In the genomic region with DNA sequence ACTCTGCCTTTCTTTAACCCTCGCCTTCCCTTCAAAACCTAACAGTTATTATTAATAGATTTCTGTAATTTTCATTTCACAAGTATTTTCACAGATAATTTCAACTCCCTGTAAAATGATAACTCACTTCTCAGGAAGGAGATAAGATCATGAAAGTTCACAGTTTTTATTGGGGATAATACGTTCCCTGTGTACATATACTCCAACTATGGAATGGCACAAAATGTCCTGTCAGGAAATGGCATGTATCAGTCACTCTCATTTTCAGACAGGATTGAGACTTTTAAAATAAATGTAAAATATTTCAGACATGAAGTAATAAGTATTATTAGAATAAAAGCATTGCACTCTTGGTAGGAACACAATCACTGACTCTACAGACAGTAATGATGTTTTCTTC, we compare ENCODE assay signal across 8 cellular contexts. TPM values are rescaled to one million over a fixed set of nuclear protein-coding genes. Genes with fewer than 3 reads are reported as not detected.
DNase-seq lines count a peak whose midpoint lies in the region; ATAC-seq and TF ChIP-seq lines count a peak whose summit lies in the region.

No MANE protein-coding gene starts in this region.

- H3K4me3 ChIP-seq in heart left ventricle (peak overlapping the region in 10 of 12 donors; percentile 15 to 97 (median 82)), breast epithelium (peak overlapping the region; percentile 82 to 93 (median 83)), mesenchymal stem cell (ENCODE audit: insufficient read depth in 1 of 2, low read depth in 1 of 2, low read length in 2 of 2) (peak overlapping the region in 1 of 2 experiments; percentile 85), uterus (no peak overlapping the region)

- no peak overlapping the region for H2BK120ac ChIP-seq in mesenchymal stem cell (ENCODE audit: low read depth, low read length)

- whole genome bisulfite sequencing in heart left ventricle, 4 donors, result 62 to 74% (median 71%) methylated on average over 2 of the region's 2 CpGs
- no CpG with 5 or more reads among the region's 2 CpGs for WGBS in mesenchymal stem cell

- H2BK5ac ChIP-seq in mesenchymal stem cell (ENCODE audit: low read depth, low read length, poor library complexity, severe bottlenecking), result no peak overlapping the region

- intact Hi-C loops in heart left ventricle (cut with DNase I), result loop anchor here in 3 of 10 donors (5.0 kb wide), 2 partner anchors 40 to 80 kb away; partner anchors contain the start of genes ZNF543 (in 2 of the 3) and ZNF460 (in 1 of the 3)
- intact Hi-C loops in left ventricle myocardium superior (cut with micrococcal nuclease), result no loop called here
- intact Hi-C loops in breast epithelium (cut with DNase I; ENCODE audit: low total_unique reads), result no loop called here
- intact Hi-C loops in uterus (cut with DNase I; ENCODE audit: low total_unique reads), result no loop called here

- DNase-seq in heart left ventricle (no peak), left ventricle myocardium superior (no peak), breast epithelium (ENCODE audit: low spot score in 2 of 2) (no peak), mesenchymal stem cell (no peak), uterus (no peak), nucleus accumbens (lab: John Stamatoyannopoulos, UW) (no peak)
- no peak for DNase-seq in stimulated activated CD4-positive, alpha-beta T cell treated with anti-CD3 and anti-CD28 coated beads, Interleukin-4, amount 100 ng/mL, for 24 hours

- no peak overlapping the region for H3K14ac ChIP-seq in mesenchymal stem cell (ENCODE audit: low read length in 2 of 2)

- no peak overlapping the region for H2BK12ac ChIP-seq in mesenchymal stem cell (ENCODE audit: low read length in 2 of 2)

- H3K18ac ChIP-seq in mesenchymal stem cell (ENCODE audit: low read depth in 1 of 2, low read length in 2 of 2), result no peak overlapping the region

- no peak overlapping the region for H4K91ac ChIP-seq in mesenchymal stem cell (ENCODE audit: low read length)

- H3K9me3 ChIP-seq in heart left ventricle (peaks cover 0 to 36% (median 0%) of the 10 kb centered on the region in 12 donors), breast epithelium (peaks cover 29 to 38% of the 10 kb centered on the region in 2 donors), mesenchymal stem cell (ENCODE audit: control insufficient read depth, low read length) (peaks cover 4% of the 10 kb centered on the region), uterus (peaks cover 0 to 42% of the 10 kb centered on the region in 2 donors)

- no peak overlapping the region for H3K23ac ChIP-seq in mesenchymal stem cell (ENCODE audit: low read length in 2 of 2)

- peak overlapping the region; percentile 92 for H3K9ac ChIP-seq in mesenchymal stem cell (ENCODE audit: low read length)

- no peaks in the 10 kb centered on the region for H3K27me3 ChIP-seq in heart left ventricle
- no peaks in the 10 kb centered on the region for H3K27me3 ChIP-seq in breast epithelium
- H3K27me3 ChIP-seq in mesenchymal stem cell (ENCODE audit: control insufficient read depth in 1 of 2, insufficient read depth in 1 of 2, low read length in 2 of 2), result no peaks in the 10 kb centered on the region
- no peaks in the 10 kb centered on the region for H3K27me3 ChIP-seq in uterus

- H3K4me1 ChIP-seq in heart left ventricle, result peaks cover 0 to 37% (median 20%) of the 10 kb centered on the region in 12 donors
- no peaks in the 10 kb centered on the region for H3K4me1 ChIP-seq in breast epithelium
- H3K4me1 ChIP-seq in mesenchymal stem cell (ENCODE audit: control insufficient read depth, insufficient read depth, low read depth, low read length), result peaks cover 4% of the 10 kb centered on the region
- no peaks in the 10 kb centered on the region for H3K4me1 ChIP-seq in uterus

- peak overlapping the region; percentile 63 for H4K8ac ChIP-seq in mesenchymal stem cell (ENCODE audit: low read length)

- ATAC-seq in heart left ventricle (no peak), left ventricle myocardium superior (no peak), GM21390 (IDR thresholded peaks at IDR 0.05; ENCODE audit: unreplicated experiment) (no peak)

- H2BK15ac ChIP-seq in mesenchymal stem cell (ENCODE audit: low read depth, poor library complexity, severe bottlenecking), result no peak overlapping the region

- H3K79me1 ChIP-seq in mesenchymal stem cell (replicated peaks; ENCODE audit: low read length, poor library complexity, severe bottlenecking), result peaks cover 29% of the 10 kb centered on the region

- peak overlapping the region; percentile 83 to 98 (median 94) for H3K27ac ChIP-seq in heart left ventricle
- H3K27ac ChIP-seq in breast epithelium, result peak overlapping the region; percentile 94 to 99
- H3K27ac ChIP-seq in mesenchymal stem cell (ENCODE audit: low read length, poor library complexity, severe bottlenecking), result no peak overlapping the region
- peak overlapping the region; percentile 81 to 97 for H3K27ac ChIP-seq in uterus

- peaks cover 0 to 39% (median 21%) of the 10 kb centered on the region in 9 donors for H3K36me3 ChIP-seq in heart left ventricle
- no peaks in the 10 kb centered on the region for H3K36me3 ChIP-seq in breast epithelium
- peaks cover 16 to 24% of the 10 kb centered on the region in 2 experiments for H3K36me3 ChIP-seq in mesenchymal stem cell (ENCODE audit: control insufficient read depth in 1 of 2, insufficient read depth in 2 of 2, low read depth in 1 of 2, low read length in 2 of 2)
- no peaks in the 10 kb centered on the region for H3K36me3 ChIP-seq in uterus

- H2AFZ ChIP-seq in mesenchymal stem cell (ENCODE audit: low read depth, low read length), result peak overlapping the region; percentile 60

- no peak for TF ChIP-seq CTCF in heart left ventricle (IDR thresholded peaks at IDR 0.05)
- TF ChIP-seq CTCF in breast epithelium (IDR thresholded peaks at IDR 0.05), result no peak
- no peak for TF ChIP-seq CTCF in uterus (IDR thresholded peaks at IDR 0.05)

- H2AK5ac ChIP-seq in mesenchymal stem cell (ENCODE audit: low read length, severe bottlenecking), result no peak overlapping the region

- TF ChIP-seq POLR2A in heart left ventricle (IDR thresholded peaks at IDR 0.05) (no peak), breast epithelium (IDR thresholded peaks at IDR 0.05) (no peak), uterus (IDR thresholded peaks at IDR 0.05) (no peak)

- H3K4me2 ChIP-seq in mesenchymal stem cell (ENCODE audit: low read length, poor library complexity, severe bottlenecking), result no peak overlapping the region

- peak overlapping the region in 1 of 2 experiments; percentile 16 for H3K4ac ChIP-seq in mesenchymal stem cell (ENCODE audit: low read depth in 1 of 2, low read length in 2 of 2)

RNA-seq across cellular contexts. Expression of gene TRAPPC2B, which starts 0.9 kb away (rescaled TPM):
- total RNA-seq in heart left ventricle (10 to 100 TPM in 5 of 9 donors, 1 to 10 TPM in 4; 7.4 to 35.0 (median 12.3) TPM), left ventricle myocardium superior (10.9 TPM), breast epithelium (10 to 100 TPM; 16.7 to 23.2 (median 20.2) TPM), uterus (10 to 100 TPM in 2 of 4 donors, 1 to 10 TPM in 1, not detected in 1; 2.0 to 21.0 (median 10.6) TPM)
- 10 to 100 TPM; 34.4 to 35.6 TPM for polyA plus RNA-seq in heart left ventricle
- polyA plus RNA-seq in mesenchymal stem cell (2013, experiment 1 of 2), result 23.5 TPM
- polyA plus RNA-seq in mesenchymal stem cell (2013, experiment 2 of 2), result 22.8 TPM

RNA-seq across cellular contexts. Expression of gene ZNF547, which starts 0.9 kb away (rescaled TPM):
- 1 to 10 TPM; 1.9 to 3.7 (median 2.6) TPM for total RNA-seq in heart left ventricle
- 1 to 10 TPM; 1.7 to 2.0 TPM for polyA plus RNA-seq in heart left ventricle
- total RNA-seq in left ventricle myocardium superior, result 3.2 TPM
- total RNA-seq in breast epithelium, result 1 to 10 TPM; 1.6 to 3.8 (median 2.4) TPM
- polyA plus RNA-seq in mesenchymal stem cell (2013, experiment 1 of 2), result 1.2 TPM
- 1.0 TPM for polyA plus RNA-seq in mesenchymal stem cell (2013, experiment 2 of 2)
- total RNA-seq in uterus, result 1 to 10 TPM in 2 of 4 donors, not detected in 2; 2.1 to 5.7 TPM

RNA-seq across cellular contexts. Expression of gene ZNF304, which starts 11.3 kb away (rescaled TPM):
- total RNA-seq in heart left ventricle (10 to 100 TPM in 4 of 9 donors, 1 to 10 TPM in 5; 7.0 to 14.5 (median 9.7) TPM), left ventricle myocardium superior (8.3 TPM), breast epithelium (10 to 100 TPM in 1 of 3 donors, 1 to 10 TPM in 2; 7.5 to 13.6 (median 8.2) TPM), uterus (10 to 100 TPM in 2 of 4 donors, 1 to 10 TPM in 2; 4.1 to 25.0 (median 8.3) TPM)
- polyA plus RNA-seq in heart left ventricle, result 1 to 10 TPM; 2.7 to 6.1 TPM
- polyA plus RNA-seq in mesenchymal stem cell (2013, experiment 1 of 2), result 3.3 TPM
- polyA plus RNA-seq in mesenchymal stem cell (2013, experiment 2 of 2), result 3.3 TPM

RNA-seq across cellular contexts. Expression of gene ZNF548, which starts 27.2 kb away (rescaled TPM):
- 10 to 100 TPM; 11.6 to 20.3 (median 15.3) TPM for total RNA-seq in heart left ventricle
- polyA plus RNA-seq in heart left ventricle, result 10 to 100 TPM in 1 of 2 donors, 1 to 10 TPM in 1; 5.1 to 12.0 TPM
- 17.8 TPM for total RNA-seq in left ventricle myocardium superior
- total RNA-seq in breast epithelium, result 10 to 100 TPM; 23.6 to 34.5 (median 31.8) TPM
- 5.3 TPM for polyA plus RNA-seq in mesenchymal stem cell (2013, experiment 1 of 2)
- 5.6 TPM for polyA plus RNA-seq in mesenchymal stem cell (2013, experiment 2 of 2)
- total RNA-seq in uterus, result 10 to 100 TPM; 12.6 to 77.9 (median 53.1) TPM

RNA-seq across cellular contexts. Expression of gene ZNF543, which starts 42.1 kb away (rescaled TPM):
- total RNA-seq in heart left ventricle (1 to 10 TPM; 4.3 to 9.1 (median 7.1) TPM), left ventricle myocardium superior (6.1 TPM), breast epithelium (10 to 100 TPM in 1 of 3 donors, 1 to 10 TPM in 2; 6.7 to 14.8 (median 8.5) TPM), uterus (10 to 100 TPM in 2 of 4 donors, 1 to 10 TPM in 2; 5.9 to 31.2 (median 10.2) TPM)
- 1 to 10 TPM; 1.6 to 2.0 TPM for polyA plus RNA-seq in heart left ventricle
- 1.9 TPM for polyA plus RNA-seq in mesenchymal stem cell (2013, experiment 1 of 2)
- polyA plus RNA-seq in mesenchymal stem cell (2013, experiment 2 of 2), result 2.2 TPM

Comparison
In these comparisons a context has a peak if more than half of its experiments do, and no peak if none do; other contexts are left out.
1. H3K4me3 ChIP-seq: peak in heart left ventricle (10 of 12) and breast epithelium (3 of 3); none in uterus (0 of 2).